1 cellular context compared by ENCODE assay signal in genomic region chr12:95634622-95635621, GRCh38.
TF ChIP-seq lines count a peak whose summit lies in the region.

No MANE protein-coding gene starts in this region.

TF ChIP-seq in HepG2, 621 proteins besides CTCF, POLR2A, EP300 and RAD21 (continued from another document and continues in another):
- TF ChIP-seq TAF1 (CRISPR knock-in tag; IDR thresholded peaks at IDR 0.05) (no peak), IRF9 (CRISPR knock-in tag; IDR thresholded peaks at IDR 0.05; ENCODE audit: borderline replicate concordance) (no peak), ZNF510 (CRISPR knock-in tag; IDR thresholded peaks at IDR 0.05; ENCODE audit: low read depth) (no peak), SALL2 (CRISPR knock-in tag; IDR thresholded peaks at IDR 0.05) (no peak), ZMAT5 (CRISPR knock-in tag; IDR thresholded peaks at IDR 0.05; ENCODE audit: borderline replicate concordance, low read depth) (no peak), MTERF4 (CRISPR knock-in tag; IDR thresholded peaks at IDR 0.05) (no peak), DNMT3B (CRISPR knock-in tag; conservative IDR thresholded peaks at IDR 0.05) (no peak), CERS6 (CRISPR knock-in tag; IDR thresholded peaks at IDR 0.05) (no peak), ZNF598 (CRISPR knock-in tag; IDR thresholded peaks at IDR 0.05; ENCODE audit: borderline replicate concordance) (no peak), IKZF1 (IDR thresholded peaks at IDR 0.05) (no peak), ZNF879 (CRISPR knock-in tag; IDR thresholded peaks at IDR 0.05) (no peak), ZFP41 (CRISPR knock-in tag; IDR thresholded peaks at IDR 0.05; ENCODE audit: borderline replicate concordance) (no peak), SMARCE1 (IDR thresholded peaks at IDR 0.05; ENCODE audit: borderline replicate concordance) (no peak), ATM (IDR thresholded peaks at IDR 0.05; ENCODE audit: borderline replicate concordance) (no peak), ZNF768 (CRISPR knock-in tag; IDR thresholded peaks at IDR 0.05) (no peak), FOXA1 (IDR thresholded peaks at IDR 0.05) (no peak), FOXA1 (CRISPR knock-in tag; IDR thresholded peaks at IDR 0.05) (peak; percentile 80), ZC3H4 (CRISPR knock-in tag; IDR thresholded peaks at IDR 0.05; ENCODE audit: borderline replicate concordance) (no peak), GTF2F1 (IDR thresholded peaks at IDR 0.05; ENCODE audit: low read length) (no peak), SMAD3 (CRISPR knock-in tag; IDR thresholded peaks at IDR 0.05) (no peak), ZNF33A (CRISPR knock-in tag; IDR thresholded peaks at IDR 0.05; ENCODE audit: borderline replicate concordance) (no peak), MXI1 (IDR thresholded peaks at IDR 0.05; ENCODE audit: borderline replicate concordance, low read depth, low read length) (peak; percentile 18; the same call in 1 of the 3 replicates), NCOR1 (IDR thresholded peaks at IDR 0.05; ENCODE audit: borderline replicate concordance, low read length) (peak; percentile 53; the same call in 1 of the 2 replicates), PRDM4 (CRISPR knock-in tag; IDR thresholded peaks at IDR 0.05; ENCODE audit: borderline replicate concordance) (no peak), FOSL2 (CRISPR knock-in tag; IDR thresholded peaks at IDR 0.05) (peak; percentile 48; the same call in 1 of the 2 replicates), NFIB (CRISPR knock-in tag; IDR thresholded peaks at IDR 0.05; ENCODE audit: borderline replicate concordance) (no peak), ZNF337 (CRISPR knock-in tag; IDR thresholded peaks at IDR 0.05; ENCODE audit: borderline replicate concordance, low read depth) (no peak), ZNF124 (CRISPR knock-in tag; IDR thresholded peaks at IDR 0.05) (no peak), ZMAT3 (CRISPR knock-in tag; conservative IDR thresholded peaks at IDR 0.05) (no peak), TBL1XR1 (IDR thresholded peaks at IDR 0.05; ENCODE audit: borderline replicate concordance, low read length, partially characterized antibody) (no peak), SMARCC2 (IDR thresholded peaks at IDR 0.05) (no peak), MLLT10 (CRISPR knock-in tag; IDR thresholded peaks at IDR 0.05) (no peak), ZBTB7A (CRISPR knock-in tag; IDR thresholded peaks at IDR 0.05) (no peak), ZHX2 (IDR thresholded peaks at IDR 0.05; ENCODE audit: low read depth) (no peak), ZHX2 (CRISPR knock-in tag; IDR thresholded peaks at IDR 0.05; ENCODE audit: borderline replicate concordance) (no peak), ZNF703 (CRISPR knock-in tag; IDR thresholded peaks at IDR 0.05; ENCODE audit: borderline replicate concordance) (no peak), ZNF496 (CRISPR knock-in tag; IDR thresholded peaks at IDR 0.05; ENCODE audit: insufficient replicate concordance) (no peak), FOXK1 (CRISPR knock-in tag; IDR thresholded peaks at IDR 0.05; ENCODE audit: borderline replicate concordance, low read depth) (no peak; the same call in 1 of the 2 replicates), CREM (IDR thresholded peaks at IDR 0.05) (no peak; the same call in 1 of the 2 replicates), CREM (CRISPR knock-in tag; IDR thresholded peaks at IDR 0.05) (no peak), RBFOX2 (IDR thresholded peaks at IDR 0.05; ENCODE audit: low read depth, low read length) (no peak), SP5 (CRISPR knock-in tag; IDR thresholded peaks at IDR 0.05; ENCODE audit: borderline replicate concordance, low read depth) (no peak; the same call in 1 of the 2 replicates), ZNF557 (CRISPR knock-in tag; IDR thresholded peaks at IDR 0.05) (no peak), FOXK2 (IDR thresholded peaks at IDR 0.05) (no peak), ZNF619 (CRISPR knock-in tag; IDR thresholded peaks at IDR 0.05) (no peak), HMGA1 (CRISPR knock-in tag; conservative IDR thresholded peaks at IDR 0.05) (no peak), TCF12 (IDR thresholded peaks at IDR 0.05) (no peak), TCF12 (CRISPR knock-in tag; IDR thresholded peaks at IDR 0.05) (no peak), ZFYVE20 (CRISPR knock-in tag; IDR thresholded peaks at IDR 0.05; ENCODE audit: borderline replicate concordance, low read depth) (no peak), FOXP1 (IDR thresholded peaks at IDR 0.05) (no peak), FOXP1 (CRISPR knock-in tag; IDR thresholded peaks at IDR 0.05) (0 out of 2 replicates have a peak, but pooled peaks have one; percentile 32)
- TF ChIP-seq, protein P1, sequence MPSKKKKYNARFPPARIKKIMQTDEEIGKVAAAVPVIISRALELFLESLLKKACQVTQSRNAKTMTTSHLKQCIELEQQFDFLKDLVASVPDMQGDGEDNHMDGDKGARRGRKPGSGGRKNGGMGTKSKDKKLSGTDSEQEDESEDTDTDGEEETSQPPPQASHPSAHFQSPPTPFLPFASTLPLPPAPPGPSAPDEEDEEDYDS (CRISPR knock-in tag; IDR thresholded peaks at IDR 0.05) = peak; percentile 31; the same call in 1 of the 2 replicates
- TF ChIP-seq, protein P2, sequence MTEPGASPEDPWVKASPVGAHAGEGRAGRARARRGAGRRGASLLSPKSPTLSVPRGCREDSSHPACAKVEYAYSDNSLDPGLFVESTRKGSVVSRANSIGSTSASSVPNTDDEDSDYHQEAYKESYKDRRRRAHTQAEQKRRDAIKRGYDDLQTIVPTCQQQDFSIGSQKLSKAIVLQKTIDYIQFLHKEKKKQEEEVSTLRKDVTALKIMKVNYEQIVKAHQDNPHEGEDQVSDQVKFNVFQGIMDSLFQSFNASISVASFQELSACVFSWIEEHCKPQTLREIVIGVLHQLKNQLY (CRISPR knock-in tag; IDR thresholded peaks at IDR 0.05) = no peak
- TF ChIP-seq, protein P3, sequence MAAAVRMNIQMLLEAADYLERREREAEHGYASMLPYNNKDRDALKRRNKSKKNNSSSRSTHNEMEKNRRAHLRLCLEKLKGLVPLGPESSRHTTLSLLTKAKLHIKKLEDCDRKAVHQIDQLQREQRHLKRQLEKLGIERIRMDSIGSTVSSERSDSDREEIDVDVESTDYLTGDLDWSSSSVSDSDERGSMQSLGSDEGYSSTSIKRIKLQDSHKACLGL (CRISPR knock-in tag; IDR thresholded peaks at IDR 0.05) = no peak
- TF ChIP-seq, protein P4, sequence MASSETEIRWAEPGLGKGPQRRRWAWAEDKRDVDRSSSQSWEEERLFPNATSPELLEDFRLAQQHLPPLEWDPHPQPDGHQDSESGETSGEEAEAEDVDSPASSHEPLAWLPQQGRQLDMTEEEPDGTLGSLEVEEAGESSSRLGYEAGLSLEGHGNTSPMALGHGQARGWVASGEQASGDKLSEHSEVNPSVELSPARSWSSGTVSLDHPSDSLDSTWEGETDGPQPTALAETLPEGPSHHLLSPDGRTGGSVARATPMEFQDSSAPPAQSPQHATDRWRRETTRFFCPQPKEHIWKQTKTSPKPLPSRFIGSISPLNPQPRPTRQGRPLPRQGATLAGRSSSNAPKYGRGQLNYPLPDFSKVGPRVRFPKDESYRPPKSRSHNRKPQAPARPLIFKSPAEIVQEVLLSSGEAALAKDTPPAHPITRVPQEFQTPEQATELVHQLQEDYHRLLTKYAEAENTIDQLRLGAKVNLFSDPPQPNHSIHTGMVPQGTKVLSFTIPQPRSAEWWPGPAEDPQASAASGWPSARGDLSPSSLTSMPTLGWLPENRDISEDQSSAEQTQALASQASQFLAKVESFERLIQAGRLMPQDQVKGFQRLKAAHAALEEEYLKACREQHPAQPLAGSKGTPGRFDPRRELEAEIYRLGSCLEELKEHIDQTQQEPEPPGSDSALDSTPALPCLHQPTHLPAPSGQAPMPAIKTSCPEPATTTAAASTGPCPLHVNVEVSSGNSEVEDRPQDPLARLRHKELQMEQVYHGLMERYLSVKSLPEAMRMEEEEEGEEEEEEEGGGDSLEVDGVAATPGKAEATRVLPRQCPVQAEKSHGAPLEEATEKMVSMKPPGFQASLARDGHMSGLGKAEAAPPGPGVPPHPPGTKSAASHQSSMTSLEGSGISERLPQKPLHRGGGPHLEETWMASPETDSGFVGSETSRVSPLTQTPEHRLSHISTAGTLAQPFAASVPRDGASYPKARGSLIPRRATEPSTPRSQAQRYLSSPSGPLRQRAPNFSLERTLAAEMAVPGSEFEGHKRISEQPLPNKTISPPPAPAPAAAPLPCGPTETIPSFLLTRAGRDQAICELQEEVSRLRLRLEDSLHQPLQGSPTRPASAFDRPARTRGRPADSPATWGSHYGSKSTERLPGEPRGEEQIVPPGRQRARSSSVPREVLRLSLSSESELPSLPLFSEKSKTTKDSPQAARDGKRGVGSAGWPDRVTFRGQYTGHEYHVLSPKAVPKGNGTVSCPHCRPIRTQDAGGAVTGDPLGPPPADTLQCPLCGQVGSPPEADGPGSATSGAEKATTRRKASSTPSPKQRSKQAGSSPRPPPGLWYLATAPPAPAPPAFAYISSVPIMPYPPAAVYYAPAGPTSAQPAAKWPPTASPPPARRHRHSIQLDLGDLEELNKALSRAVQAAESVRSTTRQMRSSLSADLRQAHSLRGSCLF (CRISPR knock-in tag; IDR thresholded peaks at IDR 0.05; ENCODE audit: borderline replicate concordance) = no peak
